ENCODE assay signal across 18 cellular contexts in genomic region chr17:61015966-61016365, GRCh38.
"Had no signal": no experiment of that assay in that cellular context is flagged by ENCODE, and none has a peak within 500 bp of the region (broad histone marks: within the 10 kb centered on the region; RNA-seq: fewer than 3 reads in every experiment).

No MANE protein-coding gene starts in this region.

- H3K27ac ChIP-seq: esophagus muscularis mucosa, sigmoid colon, suprapubic skin, WERI-Rb-1 had no signal

- H3K27me3 ChIP-seq: esophagus muscularis mucosa, sigmoid colon, suprapubic skin had no signal

- H3K36me3 ChIP-seq: esophagus muscularis mucosa, suprapubic skin, WERI-Rb-1 had no signal

- H3K4me3 ChIP-seq: esophagus muscularis mucosa, sigmoid colon, suprapubic skin had no signal

- H3K4me1 ChIP-seq: sigmoid colon, suprapubic skin had no signal

- ATAC-seq: activated CD8-positive, alpha-beta T cell treated with anti-CD3 and anti-CD28 coated beads for 36 hours; activated T-cell treated with anti-CD3 and anti-CD28 coated beads, Interleukin-2, amount 50 U/mL, for 72 hours; left lobe of liver; stimulated activated naive CD8-positive, alpha-beta T cell treated with anti-CD3 and anti-CD28 coated beads, Interleukin-15, Interleukin-2, amounts not matched to agents 100 U/mL and 50 U/mL, for 24 hours; T-cell had no signal

- DNase-seq: activated CD4-positive, alpha-beta T cell treated with anti-CD3 and anti-CD28 coated beads for 4 hours; activated CD8-positive, alpha-beta memory T cell treated with anti-CD3 and anti-CD28 coated beads, Interleukin-2, amount 50 U/mL, for 4 hours; activated CD8-positive, alpha-beta T cell treated with anti-CD3 and anti-CD28 coated beads for 36 hours; activated naive CD8-positive, alpha-beta T cell treated with anti-CD3 and anti-CD28 coated beads, Interleukin-2, amount 10 ng/mL, durations not matched to agents 7 days and 5 days; activated T-cell treated with anti-CD3 and anti-CD28 coated beads, Interleukin-2, amount 50 U/mL, for 72 hours; aorta; islet precursor cell; sigmoid colon; stimulated activated CD4-positive, alpha-beta T cell treated with anti-CD3 and anti-CD28 coated beads, Interleukin-12 subunit alpha, Interleukin-12 subunit beta, amount 100 ng/mL, for 4 hours; stimulated activated CD4-positive, alpha-beta T cell treated with anti-CD3 and anti-CD28 coated beads, Interleukin-2, amount 100 ng/mL, for 48 hours; stimulated activated naive CD8-positive, alpha-beta T cell treated with anti-CD3 and anti-CD28 coated beads, Interleukin-15, Interleukin-2, amounts not matched to agents 100 U/mL and 50 U/mL, for 24 hours; T-cell; T1000; WERI-Rb-1 had no signal

- FAIRE-seq: bronchial epithelial cell had no signal

- H3K9me3 ChIP-seq: esophagus muscularis mucosa, sigmoid colon, suprapubic skin had no signal
